ENCODE assay signal across 15 cellular contexts in the genomic region with DNA sequence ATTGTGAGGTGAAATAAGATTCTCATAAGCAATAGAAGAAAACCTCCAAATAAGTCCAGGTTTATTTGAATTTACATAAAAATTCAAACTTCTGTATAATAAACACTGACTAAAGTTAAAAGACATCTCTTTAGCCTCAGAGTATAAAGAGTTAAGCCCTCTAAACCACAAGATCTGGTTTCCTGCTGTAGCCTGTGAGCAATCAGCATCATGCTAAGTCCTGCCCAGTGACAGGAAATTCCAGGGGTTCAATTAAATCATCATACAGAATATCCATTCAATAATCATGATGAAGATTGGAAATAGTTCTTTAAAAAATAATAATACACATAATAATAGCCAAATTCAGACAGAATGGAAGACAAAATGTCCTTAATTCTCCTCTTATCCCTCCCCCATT.
A peak's percentile ranks its signal among the peaks of the same experiment; 100 is the strongest.
DNase-seq lines count a peak whose midpoint lies in the region; ATAC-seq and TF ChIP-seq lines count a peak whose summit lies in the region.
"Had no signal": no experiment of that assay in that cellular context is flagged by ENCODE, and none has a peak within 500 bp of the region (broad histone marks: within the 10 kb centered on the region; RNA-seq: fewer than 3 reads in every experiment).

No MANE protein-coding gene starts in this region.

- no peaks in the 10 kb centered on the region for H3K27me3 ChIP-seq in GM23248 (replicated peaks; ENCODE audit: insufficient read depth)

- DNase-seq in GM23248 (peak; percentile 15), WTC11 (ENCODE audit: low spot score) (no peak), epithelial cell of esophagus (ENCODE audit: low read depth) (peak; percentile 56), non-pigmented ciliary epithelial cell (ENCODE audit: low read depth) (peak; percentile 14), activated gamma-delta T cell (lab: John Stamatoyannopoulos, UW) (no peak), NCI-H128 (lab: John Stamatoyannopoulos, UW; ENCODE audit: unreplicated experiment) (no peak)
- DNase-seq in stimulated activated CD4-positive, alpha-beta T cell treated with anti-CD3 and anti-CD28 coated beads, Interleukin-2, amount 100 ng/mL, for 48 hours = no peak
- DNase-seq: DMS153, NCI-H146, NCI-H774, SK-N-SH had no signal

- no peaks in the 10 kb centered on the region for H3K36me3 ChIP-seq in GM23248 (ENCODE audit: low read depth)
- H3K36me3 ChIP-seq: BLaER1 treated with 17β-estradiol and CSF1 and Interleukin-3, amounts not matched to agents 10 nM and 100 nM had no signal

- no peaks in the 10 kb centered on the region for H3K4me1 ChIP-seq in GM23248 (ENCODE audit: insufficient read depth)

- no peaks in the 10 kb centered on the region for H3K79me2 ChIP-seq in GM23248 (ENCODE audit: insufficient read depth)

- POLR2A ChIA-PET in WTC11 (lab: Charles Lee) = no interaction called here

- H3K27ac Mint-ChIP-seq in WTC11 = 0 out of 2 replicates have a peak overlapping the region, but pooled peaks have one; percentile 60

- no peaks in the 10 kb centered on the region for H3K9me3 ChIP-seq in GM23248 (ENCODE audit: low read depth)
- H3K9me3 ChIP-seq: BLaER1 treated with 17β-estradiol and CSF1 and Interleukin-3, amounts not matched to agents 10 nM and 100 nM; SK-N-SH had no signal

- H3K9ac ChIP-seq in GM23248 = no peak overlapping the region
- H3K9ac ChIP-seq: BLaER1 treated with 17β-estradiol and CSF1 and Interleukin-3, amounts not matched to agents 10 nM and 100 nM; SK-N-SH had no signal

- CTCF ChIA-PET in WTC11 (lab: Charles Lee) = no interaction called here

- ATAC-seq in WTC11 (no peak), GM18519 (IDR thresholded peaks at IDR 0.05; ENCODE audit: low FRiP score, unreplicated experiment) (no peak)
- ATAC-seq: HCT116, Right ventricle myocardium inferior had no signal

- H4K20me1 ChIP-seq in GM23248 (ENCODE audit: insufficient read depth) = no peaks in the 10 kb centered on the region
- H4K20me1 ChIP-seq: BLaER1 treated with 17β-estradiol and CSF1 and Interleukin-3, amounts not matched to agents 10 nM and 100 nM had no signal

- H3K4me3 Mint-ChIP-seq in WTC11 = no peak overlapping the region

- no peaks in the 10 kb centered on the region for H3K9me2 ChIP-seq in GM23248 (ENCODE audit: insufficient read depth)
- H3K9me2 ChIP-seq: SK-N-SH had no signal

- H3K9me3 Mint-ChIP-seq in WTC11 = no peaks in the 10 kb centered on the region

- H3K36me3 Mint-ChIP-seq in WTC11 = no peaks in the 10 kb centered on the region

- in situ Hi-C loops in GM23248 (cut with MboI) = no loop called here

- H3K4me3 ChIP-seq in GM23248 = no peak overlapping the region
- H3K4me3 ChIP-seq in epithelial cell of esophagus (ENCODE audit: low read length) = no peak overlapping the region
- H3K4me3 ChIP-seq: BLaER1 treated with 17β-estradiol and CSF1 and Interleukin-3, amounts not matched to agents 10 nM and 100 nM had no signal

- no peak overlapping the region for H3K27ac ChIP-seq in GM23248
- H3K27ac ChIP-seq: BLaER1 treated with 17β-estradiol and CSF1 and Interleukin-3, amounts not matched to agents 10 nM and 100 nM had no signal

- TF ChIP-seq CTCF in WTC11 (IDR thresholded peaks at IDR 0.05) (no peak), epithelial cell of esophagus (IDR thresholded peaks at IDR 0.05; ENCODE audit: insufficient read depth, low read depth, low read length, missing control alignments) (no peak)

- H3F3A ChIP-seq in GM23248 (ENCODE audit: insufficient read depth) = no peaks in the 10 kb centered on the region

- H3K4me1 Mint-ChIP-seq in WTC11 = peaks cover 58% of the 10 kb centered on the region

- H3K4me2 ChIP-seq in GM23248 (ENCODE audit: unreplicated experiment) = no peak overlapping the region
- H3K4me2 ChIP-seq: BLaER1 treated with 17β-estradiol and CSF1 and Interleukin-3, amounts not matched to agents 10 nM and 100 nM; SK-N-SH had no signal

- no peak overlapping the region for H2AFZ ChIP-seq in GM23248

- H3K27me3 Mint-ChIP-seq in WTC11 (ENCODE audit: low read depth) = no peaks in the 10 kb centered on the region

TF ChIP-seq in WTC11, 78 proteins besides CTCF, POLR2A, EP300 and RAD21 (continues in another document):
- no peak for TF ChIP-seq NR2C2 (CRISPR knock-in tag; IDR thresholded peaks at IDR 0.05)
- TF ChIP-seq, protein P1, sequence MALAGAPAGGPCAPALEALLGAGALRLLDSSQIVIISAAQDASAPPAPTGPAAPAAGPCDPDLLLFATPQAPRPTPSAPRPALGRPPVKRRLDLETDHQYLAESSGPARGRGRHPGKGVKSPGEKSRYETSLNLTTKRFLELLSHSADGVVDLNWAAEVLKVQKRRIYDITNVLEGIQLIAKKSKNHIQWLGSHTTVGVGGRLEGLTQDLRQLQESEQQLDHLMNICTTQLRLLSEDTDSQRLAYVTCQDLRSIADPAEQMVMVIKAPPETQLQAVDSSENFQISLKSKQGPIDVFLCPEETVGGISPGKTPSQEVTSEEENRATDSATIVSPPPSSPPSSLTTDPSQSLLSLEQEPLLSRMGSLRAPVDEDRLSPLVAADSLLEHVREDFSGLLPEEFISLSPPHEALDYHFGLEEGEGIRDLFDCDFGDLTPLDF (CRISPR knock-in tag; IDR thresholded peaks at IDR 0.05) = no peak
- TF ChIP-seq, protein P2, sequence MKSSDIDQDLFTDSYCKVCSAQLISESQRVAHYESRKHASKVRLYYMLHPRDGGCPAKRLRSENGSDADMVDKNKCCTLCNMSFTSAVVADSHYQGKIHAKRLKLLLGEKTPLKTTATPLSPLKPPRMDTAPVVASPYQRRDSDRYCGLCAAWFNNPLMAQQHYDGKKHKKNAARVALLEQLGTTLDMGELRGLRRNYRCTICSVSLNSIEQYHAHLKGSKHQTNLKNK (CRISPR knock-in tag; IDR thresholded peaks at IDR 0.05) = no peak
- TF ChIP-seq, protein P3, sequence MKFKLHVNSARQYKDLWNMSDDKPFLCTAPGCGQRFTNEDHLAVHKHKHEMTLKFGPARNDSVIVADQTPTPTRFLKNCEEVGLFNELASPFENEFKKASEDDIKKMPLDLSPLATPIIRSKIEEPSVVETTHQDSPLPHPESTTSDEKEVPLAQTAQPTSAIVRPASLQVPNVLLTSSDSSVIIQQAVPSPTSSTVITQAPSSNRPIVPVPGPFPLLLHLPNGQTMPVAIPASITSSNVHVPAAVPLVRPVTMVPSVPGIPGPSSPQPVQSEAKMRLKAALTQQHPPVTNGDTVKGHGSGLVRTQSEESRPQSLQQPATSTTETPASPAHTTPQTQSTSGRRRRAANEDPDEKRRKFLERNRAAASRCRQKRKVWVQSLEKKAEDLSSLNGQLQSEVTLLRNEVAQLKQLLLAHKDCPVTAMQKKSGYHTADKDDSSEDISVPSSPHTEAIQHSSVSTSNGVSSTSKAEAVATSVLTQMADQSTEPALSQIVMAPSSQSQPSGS (CRISPR knock-in tag; IDR thresholded peaks at IDR 0.05; ENCODE audit: borderline replicate concordance, low read depth) = no peak
- TF ChIP-seq, protein P4, sequence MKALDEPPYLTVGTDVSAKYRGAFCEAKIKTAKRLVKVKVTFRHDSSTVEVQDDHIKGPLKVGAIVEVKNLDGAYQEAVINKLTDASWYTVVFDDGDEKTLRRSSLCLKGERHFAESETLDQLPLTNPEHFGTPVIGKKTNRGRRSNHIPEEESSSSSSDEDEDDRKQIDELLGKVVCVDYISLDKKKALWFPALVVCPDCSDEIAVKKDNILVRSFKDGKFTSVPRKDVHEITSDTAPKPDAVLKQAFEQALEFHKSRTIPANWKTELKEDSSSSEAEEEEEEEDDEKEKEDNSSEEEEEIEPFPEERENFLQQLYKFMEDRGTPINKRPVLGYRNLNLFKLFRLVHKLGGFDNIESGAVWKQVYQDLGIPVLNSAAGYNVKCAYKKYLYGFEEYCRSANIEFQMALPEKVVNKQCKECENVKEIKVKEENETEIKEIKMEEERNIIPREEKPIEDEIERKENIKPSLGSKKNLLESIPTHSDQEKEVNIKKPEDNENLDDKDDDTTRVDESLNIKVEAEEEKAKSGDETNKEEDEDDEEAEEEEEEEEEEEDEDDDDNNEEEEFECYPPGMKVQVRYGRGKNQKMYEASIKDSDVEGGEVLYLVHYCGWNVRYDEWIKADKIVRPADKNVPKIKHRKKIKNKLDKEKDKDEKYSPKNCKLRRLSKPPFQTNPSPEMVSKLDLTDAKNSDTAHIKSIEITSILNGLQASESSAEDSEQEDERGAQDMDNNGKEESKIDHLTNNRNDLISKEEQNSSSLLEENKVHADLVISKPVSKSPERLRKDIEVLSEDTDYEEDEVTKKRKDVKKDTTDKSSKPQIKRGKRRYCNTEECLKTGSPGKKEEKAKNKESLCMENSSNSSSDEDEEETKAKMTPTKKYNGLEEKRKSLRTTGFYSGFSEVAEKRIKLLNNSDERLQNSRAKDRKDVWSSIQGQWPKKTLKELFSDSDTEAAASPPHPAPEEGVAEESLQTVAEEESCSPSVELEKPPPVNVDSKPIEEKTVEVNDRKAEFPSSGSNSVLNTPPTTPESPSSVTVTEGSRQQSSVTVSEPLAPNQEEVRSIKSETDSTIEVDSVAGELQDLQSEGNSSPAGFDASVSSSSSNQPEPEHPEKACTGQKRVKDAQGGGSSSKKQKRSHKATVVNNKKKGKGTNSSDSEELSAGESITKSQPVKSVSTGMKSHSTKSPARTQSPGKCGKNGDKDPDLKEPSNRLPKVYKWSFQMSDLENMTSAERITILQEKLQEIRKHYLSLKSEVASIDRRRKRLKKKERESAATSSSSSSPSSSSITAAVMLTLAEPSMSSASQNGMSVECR (CRISPR knock-in tag; IDR thresholded peaks at IDR 0.05; ENCODE audit: borderline replicate concordance) = no peak
- TF ChIP-seq EMX1 (CRISPR knock-in tag; IDR thresholded peaks at IDR 0.05) = no peak
- no peak for TF ChIP-seq ZNF416 (CRISPR knock-in tag; IDR thresholded peaks at IDR 0.05)
- TF ChIP-seq ETV6 (CRISPR knock-in tag; IDR thresholded peaks at IDR 0.05) = no peak
- no peak for TF ChIP-seq TEAD4 (CRISPR knock-in tag; IDR thresholded peaks at IDR 0.05)

Comparison
In these comparisons a context has a peak if more than half of its experiments do, and no peak if none do; other contexts are left out.
1. DNase-seq: peak in GM23248 (single experiment), epithelial cell of esophagus (single experiment) and non-pigmented ciliary epithelial cell (single experiment); none in WTC11 (single experiment), activated gamma-delta T cell (single experiment), NCI-H128 (single experiment) and stimulated activated CD4-positive, alpha-beta T cell treated with anti-CD3 and anti-CD28 coated beads, Interleukin-2, amount 100 ng/mL, for 48 hours (0 of 2).